ENCODE assay signal across 29 cellular contexts in genomic region chr14:57736391-57736790, GRCh38.
"Had no signal": no experiment of that assay in that cellular context is flagged by ENCODE, and none has a peak within 500 bp of the region (broad histone marks: within the 10 kb centered on the region; RNA-seq: fewer than 3 reads in every experiment).

No MANE protein-coding gene starts in this region.

- H3K27ac ChIP-seq: dorsolateral prefrontal cortex, esophagus muscularis mucosa, heart right ventricle, lower lobe of right lung, parathyroid adenoma, prostate gland, right atrium auricular region, stomach, tibial nerve, upper lobe of right lung, vagina had no signal

- H3K4me3 ChIP-seq: dorsolateral prefrontal cortex, esophagus muscularis mucosa, heart right ventricle, lower lobe of right lung, prostate gland, right atrium auricular region, smooth muscle cell, stomach, tibial nerve, upper lobe of right lung, vagina had no signal

- DNase-seq: dorsolateral prefrontal cortex; effector CD4-positive, alpha-beta T cell; endodermal cell; foreskin melanocyte; glutamatergic neuron; heart right ventricle; hypothalamus; immature natural killer cell; islet precursor cell; left ventricle myocardium superior; lower lobe of right lung; naive B cell; stimulated activated CD4-positive, alpha-beta T cell treated with anti-CD3 and anti-CD28 coated beads, Interleukin-12 subunit alpha, Interleukin-12 subunit beta, amount 100 ng/mL, for 4 hours; stimulated activated CD4-positive, alpha-beta T cell treated with anti-CD3 and anti-CD28 coated beads, Interleukin-1b, Interleukin-23, amount 100 ng/mL, for 48 hours; stimulated activated CD4-positive, alpha-beta T cell treated with anti-CD3 and anti-CD28 coated beads, Interleukin-4, amount 100 ng/mL, for 1 hour; stimulated activated CD8-positive, alpha-beta memory T cell treated with anti-CD3 and anti-CD28 coated beads, Interleukin-4, amount 100 ng/mL, for 48 hours; stimulated activated naive CD4-positive, alpha-beta T cell treated with Interleukin-2 at 50 U/mL for 16 hours; stomach; upper lobe of right lung had no signal

- H3K27me3 ChIP-seq: esophagus muscularis mucosa, right atrium auricular region, stomach, tibial nerve, upper lobe of right lung, vagina had no signal

- H3K9me3 ChIP-seq: esophagus muscularis mucosa, lower lobe of right lung, prostate gland, right atrium auricular region, stomach, upper lobe of right lung, vagina had no signal

- H2AFZ ChIP-seq: parathyroid adenoma had no signal

- H3K79me2 ChIP-seq: parathyroid adenoma had no signal

- H3K36me3 ChIP-seq: esophagus muscularis mucosa, heart right ventricle, lower lobe of right lung, prostate gland, right atrium auricular region, stomach, tibial nerve, upper lobe of right lung, vagina had no signal

- ATAC-seq: heart right ventricle; left ventricle myocardium superior; lower lobe of right lung; natural killer cell treated with Interleukin-12 subunit alpha and Interleukin-12 subunit beta and Interleukin-15 and Interleukin-18, amount 100 ng/mL, for 72 hours; sciatic nerve; upper lobe of right lung had no signal

- H3K9ac ChIP-seq: parathyroid adenoma had no signal

- FAIRE-seq: colon had no signal

- H3K4me2 ChIP-seq: smooth muscle cell had no signal

- H3K4me1 ChIP-seq: heart right ventricle, lower lobe of right lung, parathyroid adenoma, prostate gland, tibial nerve, upper lobe of right lung, vagina had no signal
